Comparison of ENCODE assay signal across 8 cellular contexts in the genomic region with DNA sequence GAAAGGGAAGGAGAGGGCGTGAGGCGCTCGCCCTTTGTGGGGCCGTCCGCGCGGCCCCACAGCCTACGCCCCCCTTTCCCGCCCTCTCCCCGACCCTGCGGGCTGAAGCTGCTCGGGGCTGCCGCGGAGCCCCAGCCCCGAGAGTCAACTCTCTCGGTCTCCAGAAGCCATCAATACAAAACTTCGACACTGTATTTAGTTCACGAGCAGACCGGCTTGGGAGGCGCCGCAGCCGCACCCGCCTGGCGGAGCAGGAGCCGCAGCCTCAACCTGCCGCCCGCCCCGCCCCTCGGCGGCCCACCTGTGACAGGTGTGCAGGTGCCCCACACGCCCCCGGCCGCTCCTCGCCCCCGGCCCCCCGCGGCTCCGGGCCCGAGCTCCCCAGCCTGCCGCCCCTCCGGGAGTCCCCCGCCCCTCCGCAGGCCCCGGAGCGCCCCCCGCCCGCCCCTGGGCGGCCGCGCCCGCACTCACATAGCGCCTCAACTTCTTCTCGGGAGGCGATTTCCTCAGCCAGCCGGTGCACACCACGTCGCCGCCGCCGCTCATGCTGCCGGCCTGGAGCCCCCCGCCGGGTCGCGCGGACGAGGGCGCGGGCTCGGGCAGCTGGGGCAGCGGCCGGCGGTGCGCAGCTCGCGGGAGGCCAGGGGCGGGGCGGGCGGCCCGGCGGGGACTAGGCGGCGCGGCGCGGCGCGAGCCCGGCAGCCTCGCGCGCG. TPM values are rescaled to one million over a fixed set of nuclear protein-coding genes. Genes with fewer than 3 reads are reported as not detected.
DNase-seq lines count a peak whose midpoint lies in the region; ATAC-seq and TF ChIP-seq lines count a peak whose summit lies in the region.

A gene with protein sequence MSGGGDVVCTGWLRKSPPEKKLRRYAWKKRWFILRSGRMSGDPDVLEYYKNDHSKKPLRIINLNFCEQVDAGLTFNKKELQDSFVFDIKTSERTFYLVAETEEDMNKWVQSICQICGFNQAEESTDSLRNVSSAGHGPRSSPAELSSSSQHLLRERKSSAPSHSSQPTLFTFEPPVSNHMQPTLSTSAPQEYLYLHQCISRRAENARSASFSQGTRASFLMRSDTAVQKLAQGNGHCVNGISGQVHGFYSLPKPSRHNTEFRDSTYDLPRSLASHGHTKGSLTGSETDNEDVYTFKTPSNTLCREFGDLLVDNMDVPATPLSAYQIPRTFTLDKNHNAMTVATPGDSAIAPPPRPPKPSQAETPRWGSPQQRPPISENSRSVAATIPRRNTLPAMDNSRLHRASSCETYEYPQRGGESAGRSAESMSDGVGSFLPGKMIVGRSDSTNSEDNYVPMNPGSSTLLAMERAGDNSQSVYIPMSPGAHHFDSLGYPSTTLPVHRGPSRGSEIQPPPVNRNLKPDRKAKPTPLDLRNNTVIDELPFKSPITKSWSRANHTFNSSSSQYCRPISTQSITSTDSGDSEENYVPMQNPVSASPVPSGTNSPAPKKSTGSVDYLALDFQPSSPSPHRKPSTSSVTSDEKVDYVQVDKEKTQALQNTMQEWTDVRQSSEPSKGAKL (minus strand): TSS at position 646 of the 713 bp plus-strand sequence. CDS start 100 bp downstream, at position 546.

- CTCF ChIA-PET in RWPE1 (lab: Yijun Ruan, JAX) = interaction anchor here (0.5 to 2.2 kb wide), 4 partner anchors 142 to 1018 kb away, joined by 3 to 11 read pairs (median 4); no protein-coding TSS in a partner anchor

- peaks cover 22% of the 10 kb centered on the region for H3K4me1 ChIP-seq in muscle layer of colon (ENCODE audit: insufficient read depth, low read length)

- peaks cover 34% of the 10 kb centered on the region for H3K36me3 Mint-ChIP-seq in T-helper 2 cell treated with Interferon-gamma antibody and Interleukin-4, amounts not matched to agents 5 μg/mL and 100 μg/mL, for 36 hours (ENCODE audit: low read depth)

- H3K27me3 Mint-ChIP-seq in T-helper 2 cell treated with Interferon-gamma antibody and Interleukin-4, amounts not matched to agents 5 μg/mL and 100 μg/mL, for 36 hours (ENCODE audit: low read depth) = no peaks in the 10 kb centered on the region

- H3K27ac Mint-ChIP-seq in T-helper 2 cell treated with Interferon-gamma antibody and Interleukin-4, amounts not matched to agents 5 μg/mL and 100 μg/mL, for 36 hours = peak within 1 kb of the TSS; percentile 97

- no peaks in the 10 kb centered on the region for H3K27me3 ChIP-seq in muscle layer of colon (ENCODE audit: control insufficient read depth in 1 of 2, insufficient read depth in 2 of 2, low read length in 2 of 2)

- H3K27ac ChIP-seq in muscle layer of colon (ENCODE audit: low read depth, low read length) = peak within 1 kb of the TSS; percentile 66
- no peak within 1 kb of the TSS for H3K27ac ChIP-seq in RWPE1

- POLR2A ChIA-PET in RWPE1 (lab: Yijun Ruan, JAX; ENCODE audit: low non-redundant PET) = interaction anchor here (0.6 to 0.7 kb wide), 2 partner anchors 130 to 202 kb away, joined by 3 to 9 read pairs; no protein-coding TSS in a partner anchor

- peaks cover 62% of the 10 kb centered on the region for H3K4me1 Mint-ChIP-seq in T-helper 2 cell treated with Interferon-gamma antibody and Interleukin-4, amounts not matched to agents 5 μg/mL and 100 μg/mL, for 36 hours (ENCODE audit: low read depth)

- H3K9ac ChIP-seq in muscle layer of colon (ENCODE audit: low read length) = peak within 1 kb of the TSS; percentile 66

- in situ Hi-C loops in endometrial microvascular endothelial cells (cut with HindIII; ENCODE audit: inconsistent ontology term, low pct_unique_long_range_greater_than_20kb, low sequenced_read_pairs) = no loop called here

- H3K36me3 ChIP-seq in muscle layer of colon (ENCODE audit: insufficient read depth, low read length) = no peaks in the 10 kb centered on the region

- TF ChIP-seq CTCF in RWPE1 (conservative IDR thresholded peaks at IDR 0.05; ENCODE audit: low read depth) = no peak

- H3K9me3 Mint-ChIP-seq in T-helper 2 cell treated with Interferon-gamma antibody and Interleukin-4, amounts not matched to agents 5 μg/mL and 100 μg/mL, for 36 hours = no peaks in the 10 kb centered on the region

- no peaks in the 10 kb centered on the region for H3K9me3 ChIP-seq in muscle layer of colon (ENCODE audit: low read length)

- DNase-seq in activated CD4-positive, CD25-positive, alpha-beta regulatory T cell treated with anti-CD3 and anti-CD28 coated beads, Interleukin-2, amount 50 U/mL, for 72 hours = no peak
- DNase-seq in T-helper 2 cell treated with Interferon-gamma antibody and Interleukin-4, amounts not matched to agents 5 μg/mL and 100 μg/mL, for 36 hours (ENCODE audit: low spot score) = no peak
- DNase-seq in GOT3 (lab: John Stamatoyannopoulos, UW) = no peak
- DNase-seq in RWPE1 (ENCODE audit: low spot score) = no peak

- ATAC-seq in activated CD4-positive, CD25-positive, alpha-beta regulatory T cell treated with anti-CD3 and anti-CD28 coated beads, Interleukin-2, amount 50 U/mL, for 24 hours = peak; percentile 15 to 22
- peak; percentile 5 for ATAC-seq in HG03108 (IDR thresholded peaks at IDR 0.05; ENCODE audit: unreplicated experiment)

- peak within 1 kb of the TSS; percentile 99 for H3K4me3 Mint-ChIP-seq in T-helper 2 cell treated with Interferon-gamma antibody and Interleukin-4, amounts not matched to agents 5 μg/mL and 100 μg/mL, for 36 hours

- H3K4me3 ChIP-seq in muscle layer of colon (ENCODE audit: low read depth in 1 of 2, low read length in 2 of 2) = peak within 1 kb of the TSS; percentile 60 to 71

RNA-seq across cellular contexts. Expression of the gene that starts here (rescaled TPM):
- 16.8 TPM for total RNA-seq in endometrial microvascular endothelial cells (ENCODE audit: inconsistent ontology term)
